Comparison of ENCODE assay signal across 9 cellular contexts in the genomic region with DNA sequence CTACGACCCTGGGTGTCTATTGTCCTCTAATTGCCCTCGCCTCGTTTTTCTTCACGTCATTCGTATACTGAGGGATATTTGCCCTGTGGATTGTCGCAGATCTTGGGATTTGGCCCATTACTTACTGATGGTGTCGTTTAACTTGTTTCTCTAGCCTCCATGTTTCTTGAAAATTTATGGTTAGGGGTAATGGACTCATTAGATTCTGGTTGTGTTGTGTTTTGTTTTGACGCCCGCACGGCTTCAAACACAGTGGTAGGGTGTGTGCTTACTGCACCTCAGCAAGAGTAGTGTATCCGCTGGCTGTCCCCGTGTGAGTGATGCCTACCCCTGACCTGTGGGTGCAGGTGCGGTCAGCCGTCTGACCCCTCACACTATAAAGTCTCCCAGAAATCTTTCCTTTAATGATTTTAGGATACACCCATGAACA. TPM values are rescaled to one million over a fixed set of nuclear protein-coding genes. Genes with fewer than 3 reads are reported as not detected.
DNase-seq lines count a peak whose midpoint lies in the region; ATAC-seq, FAIRE-seq and TF ChIP-seq lines count a peak whose summit lies in the region.
"Had no signal": no experiment of that assay in that cellular context is flagged by ENCODE, and none has a peak within 500 bp of the region (broad histone marks: within the 10 kb centered on the region; RNA-seq: fewer than 3 reads in every experiment).

No MANE protein-coding gene starts in this region.

- H3K4me1 ChIP-seq in BLaER1 (peaks cover 22% of the 10 kb centered on the region), foreskin keratinocyte (peaks cover 5% of the 10 kb centered on the region)

- peak overlapping the region; percentile 80 for H3K4me3 ChIP-seq in BLaER1

- H3K9ac ChIP-seq in BLaER1: peak overlapping the region; percentile 94

- no peak for FAIRE-seq in GM12891 (lab: Jason Lieb, UNC)

- H3K27ac ChIP-seq in BLaER1 (peak overlapping the region; percentile 95; the same call in 1 of the 2 replicates), foreskin keratinocyte (peak overlapping the region; percentile 99)

- no peaks in the 10 kb centered on the region for H3K27me3 ChIP-seq in BLaER1
- no peaks in the 10 kb centered on the region for H3K27me3 ChIP-seq in foreskin keratinocyte

- H3K4me1 Mint-ChIP-seq in IgD-negative memory B cell (peaks cover 31 to 42% (median 35%) of the 10 kb centered on the region in 3 donors), progenitor cell of endocrine pancreas (ENCODE audit: low read depth) (peaks cover 18% of the 10 kb centered on the region)
- peaks cover 35% of the 10 kb centered on the region for H3K4me1 Mint-ChIP-seq in activated T-cell treated with anti-CD3 and anti-CD28 coated beads, Interleukin-2, amount 50 U/mL, for 4 hours (ENCODE audit: low read depth)

- no peaks in the 10 kb centered on the region for H3K9me3 Mint-ChIP-seq in IgD-negative memory B cell
- H3K9me3 Mint-ChIP-seq in activated T-cell treated with anti-CD3 and anti-CD28 coated beads, Interleukin-2, amount 50 U/mL, for 4 hours: no peaks in the 10 kb centered on the region
- H3K9me3 Mint-ChIP-seq in progenitor cell of endocrine pancreas (ENCODE audit: low read depth): no peaks in the 10 kb centered on the region

- no peak for ATAC-seq in activated T-cell treated with anti-CD3 and anti-CD28 coated beads, Interleukin-2, amount 50 U/mL, for 4 hours
- ATAC-seq in foreskin keratinocyte (no peak), GM19467 (IDR thresholded peaks at IDR 0.05; ENCODE audit: unreplicated experiment) (no peak)

- no peaks in the 10 kb centered on the region for H4K20me1 ChIP-seq in BLaER1

- H3K27ac Mint-ChIP-seq in IgD-negative memory B cell: peak overlapping the region; percentile 97 to 100 (median 99)
- H3K27ac Mint-ChIP-seq in progenitor cell of endocrine pancreas: peak overlapping the region; percentile 100

- TF ChIP-seq POLR2A in GM12891 (IDR thresholded peaks at IDR 0.05; ENCODE audit: low read depth, low read length): no peak

- no peaks in the 10 kb centered on the region for H3K36me3 ChIP-seq in BLaER1

- peaks cover 1% of the 10 kb centered on the region for H3K36me3 Mint-ChIP-seq in IgD-negative memory B cell
- no peaks in the 10 kb centered on the region for H3K36me3 Mint-ChIP-seq in activated T-cell treated with anti-CD3 and anti-CD28 coated beads, Interleukin-2, amount 50 U/mL, for 4 hours (ENCODE audit: insufficient read depth)
- H3K36me3 Mint-ChIP-seq in progenitor cell of endocrine pancreas (ENCODE audit: insufficient read depth): no peaks in the 10 kb centered on the region

- H3K4me3 Mint-ChIP-seq in IgD-negative memory B cell: peak overlapping the region; percentile 85 to 96 (median 94)
- H3K4me3 Mint-ChIP-seq in activated T-cell treated with anti-CD3 and anti-CD28 coated beads, Interleukin-2, amount 50 U/mL, for 4 hours: peak overlapping the region; percentile 87
- H3K4me3 Mint-ChIP-seq in progenitor cell of endocrine pancreas (ENCODE audit: low read depth): peak overlapping the region; percentile 86

- no peaks in the 10 kb centered on the region for H3K9me3 ChIP-seq in BLaER1

- peak overlapping the region; percentile 89 for H3K4me2 ChIP-seq in BLaER1

- TF ChIP-seq CTCF in foreskin keratinocyte (conservative IDR thresholded peaks at IDR 0.05) (no peak), progenitor cell of endocrine pancreas (IDR thresholded peaks at IDR 0.05; ENCODE audit: unreplicated experiment) (no peak)

- peak; percentile 7 for DNase-seq in activated T-cell treated with anti-CD3 and anti-CD28 coated beads, Interleukin-2, amount 50 U/mL, for 4 hours
- DNase-seq in foreskin keratinocyte: no peak
- no peak for DNase-seq in progenitor cell of endocrine pancreas (ENCODE audit: low spot score, unreplicated experiment)
- no peak for DNase-seq in iPS-NIHi11 (ENCODE audit: low spot score)
- no peak for DNase-seq in GM12891 (ENCODE audit: insufficient read length, low spot score)

- H3K27me3 Mint-ChIP-seq in IgD-negative memory B cell (peaks cover 4% of the 10 kb centered on the region), progenitor cell of endocrine pancreas (no peaks in the 10 kb centered on the region)
- H3K27me3 Mint-ChIP-seq in activated T-cell treated with anti-CD3 and anti-CD28 coated beads, Interleukin-2, amount 50 U/mL, for 4 hours (ENCODE audit: low read depth): peaks cover 2% of the 10 kb centered on the region

TF ChIP-seq in GM12891, 5 proteins besides CTCF, POLR2A, EP300 and RAD21:
- TF ChIP-seq SPI1 (IDR thresholded peaks at IDR 0.05; ENCODE audit: low read depth, low read length) (no peak), POU2F2 (IDR thresholded peaks at IDR 0.05; ENCODE audit: low read depth, low read length) (no peak), TAF1 (IDR thresholded peaks at IDR 0.05; ENCODE audit: low read depth, low read length) (no peak), POLR2AphosphoS5 (IDR thresholded peaks at IDR 0.05; ENCODE audit: low read depth, low read length) (no peak), PAX5 (IDR thresholded peaks at IDR 0.05; ENCODE audit: insufficient read depth, low read length, severe bottlenecking) (no peak)

RNA-seq across cellular contexts. Expression of a gene that starts 0.9 kb away (rescaled TPM):
- polyA plus RNA-seq in IgD-negative memory B cell (not detected), foreskin keratinocyte (not detected in 2 replicates)
- total RNA-seq in activated T-cell treated with anti-CD3 and anti-CD28 coated beads, Interleukin-2, amount 50 U/mL, for 4 hours: not detected
- total RNA-seq in foreskin keratinocyte (not detected in 2 replicates), progenitor cell of endocrine pancreas (not detected in 2 replicates)
- polyA plus RNA-seq in GM12891 (2012; ENCODE audit: low read depth, missing spikeins): not detected
- total RNA-seq: pulmonary artery endothelial cell had no signal

RNA-seq across cellular contexts. Expression of a gene that starts 2.1 kb away (rescaled TPM):
- polyA plus RNA-seq in IgD-negative memory B cell (not detected), foreskin keratinocyte (not detected in 2 replicates)
- total RNA-seq in activated T-cell treated with anti-CD3 and anti-CD28 coated beads, Interleukin-2, amount 50 U/mL, for 4 hours: not detected
- total RNA-seq in foreskin keratinocyte (not detected in 2 replicates), progenitor cell of endocrine pancreas (not detected in 2 replicates)
- polyA plus RNA-seq in GM12891 (2012; ENCODE audit: low read depth, missing spikeins): not detected
- total RNA-seq: pulmonary artery endothelial cell had no signal
